8 cellular contexts compared by ENCODE assay signal in genomic region chr15:45187894-45188830, GRCh38. TPM values are rescaled to one million over a fixed set of nuclear protein-coding genes. Genes with fewer than 3 reads are reported as not detected.
A peak's percentile ranks its signal among the peaks of the same experiment; 100 is the strongest.
DNase-seq lines count a peak whose midpoint lies in the region; ATAC-seq and TF ChIP-seq lines count a peak whose summit lies in the region.

A gene with protein sequence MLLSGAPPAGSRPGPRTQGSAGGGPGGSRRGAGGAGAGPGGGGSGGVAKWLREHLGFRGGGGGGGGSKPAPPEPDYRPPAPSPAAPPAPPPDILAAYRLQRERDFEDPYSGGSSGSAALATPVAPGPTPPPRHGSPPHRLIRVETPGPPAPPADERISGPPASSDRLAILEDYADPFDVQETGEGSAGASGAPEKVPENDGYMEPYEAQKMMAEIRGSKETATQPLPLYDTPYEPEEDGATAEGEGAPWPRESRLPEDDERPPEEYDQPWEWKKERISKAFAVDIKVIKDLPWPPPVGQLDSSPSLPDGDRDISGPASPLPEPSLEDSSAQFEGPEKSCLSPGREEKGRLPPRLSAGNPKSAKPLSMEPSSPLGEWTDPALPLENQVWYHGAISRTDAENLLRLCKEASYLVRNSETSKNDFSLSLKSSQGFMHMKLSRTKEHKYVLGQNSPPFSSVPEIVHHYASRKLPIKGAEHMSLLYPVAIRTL (minus strand): TSS chr15:45187966. CDS start chr15:45187951, 15 bp downstream.

- H3K4me1 Mint-ChIP-seq in activated T-cell treated with anti-CD3 and anti-CD28 coated beads, Interleukin-2, amount 50 U/mL, for 72 hours (ENCODE audit: low read depth), result peaks cover 35% of the 10 kb centered on the region

- H3K4me2 ChIP-seq in neural cell (ENCODE audit: low read length), result peak within 1 kb of the TSS; percentile 78

- peak within 1 kb of the TSS; percentile 82 for H3K27ac Mint-ChIP-seq in activated T-cell treated with anti-CD3 and anti-CD28 coated beads, Interleukin-2, amount 50 U/mL, for 72 hours

- H3K4me3 ChIP-seq in BJ (ENCODE audit: low read depth, low read length) (peak within 1 kb of the TSS; percentile 67), HFF-Myc (replicated peaks; ENCODE audit: low read depth, low read length) (peak within 1 kb of the TSS; percentile 51), fibroblast of mammary gland (ENCODE audit: control insufficient read depth, low read depth, low read length) (peak within 1 kb of the TSS; percentile 65), neural cell (ENCODE audit: low read length) (peak within 1 kb of the TSS; percentile 90)

- no peaks in the 10 kb centered on the region for H4K20me1 ChIP-seq in neural cell (ENCODE audit: insufficient read depth)

- peak; percentile 78 for ATAC-seq in activated T-cell treated with anti-CD3 and anti-CD28 coated beads, Interleukin-2, amount 50 U/mL, for 72 hours (replicated peaks in 1 of 2)

- H3K79me2 ChIP-seq in neural cell (replicated peaks; ENCODE audit: insufficient read depth, low read length), result peaks cover 47% of the 10 kb centered on the region

- H3K9me3 ChIP-seq in neural cell (ENCODE audit: low read length), result no peaks in the 10 kb centered on the region

- TF ChIP-seq CTCF in BJ (IDR thresholded peaks at IDR 0.05; ENCODE audit: insufficient read depth, low read depth, low read length) (no peak), HFF-Myc (IDR thresholded peaks at IDR 0.05; ENCODE audit: low read depth, low read length, missing control alignments) (no peak), fibroblast of mammary gland (conservative IDR thresholded peaks at IDR 0.05; ENCODE audit: control insufficient read depth, insufficient read depth, low read depth, low read length) (no peak), neural cell (IDR thresholded peaks at IDR 0.05; ENCODE audit: poor library complexity, severe bottlenecking) (no peak)

- POLR2A ChIA-PET in BJ (lab: Charles Lee), result interaction anchor here (0.7 kb wide), 1 partner anchor 515 kb away, joined by 8 read pairs; no protein-coding TSS in a partner anchor

- TF ChIP-seq EP300 in neural cell (conservative IDR thresholded peaks at IDR 0.05; ENCODE audit: poor library complexity, severe bottlenecking), result peak; percentile 46

- no peaks in the 10 kb centered on the region; the same call in 1 of the 2 replicates for H3K36me3 ChIP-seq in BJ (ENCODE audit: control insufficient read depth, insufficient read depth, low read length)
- H3K36me3 ChIP-seq in neural cell (ENCODE audit: insufficient read depth, low read length), result no peaks in the 10 kb centered on the region

- CTCF ChIA-PET in BJ (lab: Yijun Ruan, JAX), result interaction anchor here (1.8 to 3.6 kb wide), 2 partner anchors 20 to 25 kb away, joined by 3 to 15 read pairs; no protein-coding TSS in a partner anchor

- no peaks in the 10 kb centered on the region for H3F3A ChIP-seq in neural cell (ENCODE audit: insufficient read depth, low read length, poor library complexity, severe bottlenecking)

- H3K27ac ChIP-seq in neural cell (ENCODE audit: low read length) (peak within 1 kb of the TSS; percentile 82), substantia nigra (ENCODE audit: low read depth, low read length, poor library complexity, severe bottlenecking) (peak within 1 kb of the TSS; percentile 66)

- TF ChIP-seq RAD21 in neural cell (conservative IDR thresholded peaks at IDR 0.05), result no peak

- no peaks in the 10 kb centered on the region; the same call in 1 of the 2 replicates for H3K27me3 ChIP-seq in BJ (ENCODE audit: control insufficient read depth, insufficient read depth, low read length)
- no peaks in the 10 kb centered on the region for H3K27me3 ChIP-seq in neural cell (ENCODE audit: insufficient read depth, low read depth, low read length)

- peak within 1 kb of the TSS; percentile 61 for H2AFZ ChIP-seq in neural cell (ENCODE audit: low read depth, low read length)

- peak within 1 kb of the TSS; percentile 81 to 89 for H3K4me3 Mint-ChIP-seq in activated T-cell treated with anti-CD3 and anti-CD28 coated beads, Interleukin-2, amount 50 U/mL, for 72 hours

- peak within 1 kb of the TSS; percentile 93 for H3K9ac ChIP-seq in neural cell (ENCODE audit: low read length)

- peaks cover 3% of the 10 kb centered on the region in 2 donors for H3K36me3 Mint-ChIP-seq in activated T-cell treated with anti-CD3 and anti-CD28 coated beads, Interleukin-2, amount 50 U/mL, for 72 hours (ENCODE audit: insufficient read depth in 2 of 2)

- H3K9me2 ChIP-seq in neural cell (ENCODE audit: insufficient read depth, low read length), result no peaks in the 10 kb centered on the region

- DNase-seq in BJ (ENCODE audit: low read depth) (no peak), HFF-Myc (ENCODE audit: extremely low read depth, low read depth) (no peak), NOMO-1 (lab: John Stamatoyannopoulos, UW; ENCODE audit: unreplicated experiment in 2 of 2) (peak; percentile 28 to 31), fibroblast of mammary gland (ENCODE audit: low read depth) (no peak), substantia nigra (lab: John Stamatoyannopoulos, UW) (peak in 30 of 49 donors; percentile 9 to 87 (median 36)), superior temporal gyrus (ENCODE audit: extremely low spot score) (no peak)
- peak; percentile 72 to 83 for DNase-seq in activated T-cell treated with anti-CD3 and anti-CD28 coated beads, Interleukin-2, amount 50 U/mL, for 72 hours

- H3K27me3 Mint-ChIP-seq in activated T-cell treated with anti-CD3 and anti-CD28 coated beads, Interleukin-2, amount 50 U/mL, for 72 hours (ENCODE audit: low read depth), result peaks cover 1% of the 10 kb centered on the region

- no peaks in the 10 kb centered on the region for H3K9me3 Mint-ChIP-seq in activated T-cell treated with anti-CD3 and anti-CD28 coated beads, Interleukin-2, amount 50 U/mL, for 72 hours

TF ChIP-seq in neural cell, 6 proteins besides CTCF, POLR2A, EP300 and RAD21:
- TF ChIP-seq SMC3 (conservative IDR thresholded peaks at IDR 0.05; ENCODE audit: poor library complexity) (no peak), EZH2 (IDR thresholded peaks at IDR 0.05; ENCODE audit: borderline replicate concordance, insufficient read depth, low read length, poor library complexity, severe bottlenecking) (no peak), MXI1 (conservative IDR thresholded peaks at IDR 0.05; ENCODE audit: poor library complexity, severe bottlenecking) (peak; percentile 80), POLR2AphosphoS5 (IDR thresholded peaks at IDR 0.05) (peak; percentile 91), TAF1 (IDR thresholded peaks at IDR 0.05; ENCODE audit: low read depth) (peak; percentile 89)
- TF ChIP-seq, protein P1, sequence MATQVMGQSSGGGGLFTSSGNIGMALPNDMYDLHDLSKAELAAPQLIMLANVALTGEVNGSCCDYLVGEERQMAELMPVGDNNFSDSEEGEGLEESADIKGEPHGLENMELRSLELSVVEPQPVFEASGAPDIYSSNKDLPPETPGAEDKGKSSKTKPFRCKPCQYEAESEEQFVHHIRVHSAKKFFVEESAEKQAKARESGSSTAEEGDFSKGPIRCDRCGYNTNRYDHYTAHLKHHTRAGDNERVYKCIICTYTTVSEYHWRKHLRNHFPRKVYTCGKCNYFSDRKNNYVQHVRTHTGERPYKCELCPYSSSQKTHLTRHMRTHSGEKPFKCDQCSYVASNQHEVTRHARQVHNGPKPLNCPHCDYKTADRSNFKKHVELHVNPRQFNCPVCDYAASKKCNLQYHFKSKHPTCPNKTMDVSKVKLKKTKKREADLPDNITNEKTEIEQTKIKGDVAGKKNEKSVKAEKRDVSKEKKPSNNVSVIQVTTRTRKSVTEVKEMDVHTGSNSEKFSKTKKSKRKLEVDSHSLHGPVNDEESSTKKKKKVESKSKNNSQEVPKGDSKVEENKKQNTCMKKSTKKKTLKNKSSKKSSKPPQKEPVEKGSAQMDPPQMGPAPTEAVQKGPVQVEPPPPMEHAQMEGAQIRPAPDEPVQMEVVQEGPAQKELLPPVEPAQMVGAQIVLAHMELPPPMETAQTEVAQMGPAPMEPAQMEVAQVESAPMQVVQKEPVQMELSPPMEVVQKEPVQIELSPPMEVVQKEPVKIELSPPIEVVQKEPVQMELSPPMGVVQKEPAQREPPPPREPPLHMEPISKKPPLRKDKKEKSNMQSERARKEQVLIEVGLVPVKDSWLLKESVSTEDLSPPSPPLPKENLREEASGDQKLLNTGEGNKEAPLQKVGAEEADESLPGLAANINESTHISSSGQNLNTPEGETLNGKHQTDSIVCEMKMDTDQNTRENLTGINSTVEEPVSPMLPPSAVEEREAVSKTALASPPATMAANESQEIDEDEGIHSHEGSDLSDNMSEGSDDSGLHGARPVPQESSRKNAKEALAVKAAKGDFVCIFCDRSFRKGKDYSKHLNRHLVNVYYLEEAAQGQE (IDR thresholded peaks at IDR 0.05; ENCODE audit: borderline replicate concordance), result peak; percentile 76

RNA-seq across cellular contexts. Expression of the gene that starts here (rescaled TPM):
- 3.9 and 5.2 TPM in 2 replicates for polyA plus RNA-seq in BJ (2011; rRNA removed)
- polyA minus RNA-seq in BJ (2011; rRNA and poly(A)+ RNA removed), result 6.8 and 8.5 TPM in 2 replicates
- total RNA-seq in activated T-cell treated with anti-CD3 and anti-CD28 coated beads, Interleukin-2, amount 50 U/mL, for 72 hours, result 10 to 100 TPM; 11.7 to 16.8 TPM
- 41.5 and 50.6 TPM in 2 replicates for polyA plus RNA-seq in neural cell
- polyA minus RNA-seq in neural cell, result 45.5 and 51.2 TPM in 2 replicates

Comparison
In these comparisons a context has a peak if more than half of its experiments do, and no peak if none do; other contexts are left out.
1. DNase-seq: peak in NOMO-1 (2 of 2), activated T-cell treated with anti-CD3 and anti-CD28 coated beads, Interleukin-2, amount 50 U/mL, for 72 hours (2 of 2) and substantia nigra (30 of 49); none in BJ (single experiment), HFF-Myc (single experiment), fibroblast of mammary gland (single experiment) and superior temporal gyrus (single experiment).
2. Peak in every context shown above with its lines, with median percentiles within 50 percentile points of each other: H3K4me3 ChIP-seq.